1 cellular context compared by ENCODE assay signal in the genomic region with DNA sequence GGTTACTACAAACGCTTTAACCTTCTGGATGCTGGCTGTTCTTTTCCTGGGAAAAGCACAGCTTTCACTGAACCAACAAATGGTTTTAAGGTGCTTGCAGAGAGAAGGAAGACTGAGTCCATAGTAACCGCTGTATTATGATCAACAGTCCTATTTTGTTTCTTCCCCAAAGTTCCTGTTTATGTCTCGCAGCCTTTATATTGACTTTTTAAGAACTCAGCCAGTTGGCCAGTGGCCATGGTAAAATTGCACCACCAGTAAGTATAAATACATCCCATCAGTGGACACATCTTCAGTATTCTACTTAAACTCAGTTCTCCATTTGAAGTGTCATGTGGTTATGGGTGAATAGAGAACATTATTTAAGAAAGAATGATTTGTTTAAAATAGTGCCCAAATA.
TF ChIP-seq lines count a peak whose summit lies in the region.

No MANE protein-coding gene starts in this region.

TF ChIP-seq in HepG2, 621 proteins besides CTCF, POLR2A, EP300 and RAD21 (continued from another document):
- no peak for TF ChIP-seq ZNF318 (CRISPR knock-in tag; IDR thresholded peaks at IDR 0.05)
- TF ChIP-seq, protein P1, sequence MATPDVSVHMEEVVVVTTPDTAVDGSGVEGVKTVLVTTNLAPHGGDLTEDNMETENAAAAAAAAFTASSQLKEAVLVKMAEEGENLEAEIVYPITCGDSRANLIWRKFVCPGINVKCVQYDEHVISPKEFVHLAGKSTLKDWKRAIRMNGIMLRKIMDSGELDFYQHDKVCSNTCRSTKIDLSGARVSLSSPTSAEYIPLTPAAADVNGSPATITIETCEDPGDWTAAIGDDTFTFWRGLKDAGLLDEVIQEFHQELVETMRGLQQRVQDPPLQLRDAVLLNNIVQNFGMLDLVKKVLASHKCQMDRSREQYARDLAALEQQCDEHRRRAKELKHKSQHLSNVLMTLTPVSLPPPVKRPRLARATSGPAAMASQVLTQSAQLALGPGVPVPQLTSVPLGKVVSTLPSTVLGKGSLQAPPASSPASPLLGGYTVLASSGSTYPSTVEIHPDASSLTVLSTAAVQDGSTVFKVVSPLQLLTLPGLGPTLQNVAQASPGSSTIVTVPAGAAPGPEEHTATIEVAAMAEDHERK (CRISPR knock-in tag; IDR thresholded peaks at IDR 0.05; ENCODE audit: low read depth): no peak
